Comparison of ENCODE assay signal across 23 cellular contexts in genomic region chr20:24695529-24696225, GRCh38.
A peak's percentile ranks its signal among the peaks of the same experiment; 100 is the strongest.
DNase-seq lines count a peak whose midpoint lies in the region; ATAC-seq and TF ChIP-seq lines count a peak whose summit lies in the region.
"Had no signal": no experiment of that assay in that cellular context is flagged by ENCODE, and none has a peak within 500 bp of the region (broad histone marks: within the 10 kb centered on the region; RNA-seq: fewer than 3 reads in every experiment).

No MANE protein-coding gene starts in this region.

- ATAC-seq in left lung: no peak
- ATAC-seq: effector memory CD8-positive, alpha-beta T cell; Right ventricle myocardium inferior; WTC11 had no signal

- H3K4me1 ChIP-seq in sigmoid colon (peaks cover 0 to 14% (median 7%) of the 10 kb centered on the region in 4 donors), left lung (no peaks in the 10 kb centered on the region)
- H3K4me1 ChIP-seq: breast epithelium, colonic mucosa had no signal

- no peak overlapping the region for H3K4me3 ChIP-seq in H7 (ENCODE audit: insufficient read depth, low read depth, low read length)
- no peak overlapping the region for H3K4me3 ChIP-seq in sigmoid colon
- H3K4me3 ChIP-seq in MG63: no peak overlapping the region
- H3K4me3 ChIP-seq in left lung: no peak overlapping the region
- H3K4me3 ChIP-seq: breast epithelium, colonic mucosa, skin epidermis had no signal

- no peak overlapping the region for H3K27ac ChIP-seq in epithelial cell of prostate
- H3K27ac ChIP-seq in sigmoid colon: no peak overlapping the region
- H3K27ac ChIP-seq in left lung: no peak overlapping the region
- H3K27ac ChIP-seq: breast epithelium, colonic mucosa had no signal

- intact Hi-C loops in sigmoid colon (cut with DNase I) (no loop called here), left lung (cut with DNase I) (no loop called here)

- H3K27me3 ChIP-seq in H7 (ENCODE audit: control insufficient read depth, insufficient read depth, low read length): no peaks in the 10 kb centered on the region
- no peaks in the 10 kb centered on the region for H3K27me3 ChIP-seq in sigmoid colon
- H3K27me3 ChIP-seq in MG63: no peaks in the 10 kb centered on the region
- H3K27me3 ChIP-seq in left lung: peaks cover 0 to 72% of the 10 kb centered on the region in 2 donors
- H3K27me3 ChIP-seq: colonic mucosa had no signal

- H3K36me3 ChIP-seq in H7 (replicated peaks; ENCODE audit: control insufficient read depth, insufficient read depth, low read length) (no peaks in the 10 kb centered on the region), sigmoid colon (no peaks in the 10 kb centered on the region), MG63 (no peaks in the 10 kb centered on the region), left lung (no peaks in the 10 kb centered on the region)
- H3K36me3 ChIP-seq: breast epithelium, colonic mucosa had no signal

- no peak for TF ChIP-seq EP300 in sigmoid colon (IDR thresholded peaks at IDR 0.05)

- TF ChIP-seq POLR2A in sigmoid colon (IDR thresholded peaks at IDR 0.05): no peak

- TF ChIP-seq CTCF in LNCAP (IDR thresholded peaks at IDR 0.05): 0 out of 2 replicates have a peak, but pooled peaks have one; percentile 8
- TF ChIP-seq CTCF in sigmoid colon (IDR thresholded peaks at IDR 0.05): no peak
- TF ChIP-seq CTCF in left lung (IDR thresholded peaks at IDR 0.05): no peak

- DNase-seq in H7 (peak; percentile 8), epithelial cell of prostate (ENCODE audit: low read depth, low spot score) (peak; percentile 78), sigmoid colon (peak; percentile 25), MG63 (no peak), left lung (no peak)
- no peak for DNase-seq in activated naive CD4-positive, alpha-beta T cell treated with anti-CD3 and anti-CD28 coated beads, Interleukin-2, amount 50 U/mL, for 16 hours
- DNase-seq: activated CD4-positive, alpha-beta T cell treated with anti-CD3 and anti-CD28 coated beads, Interleukin-2, amount 50 U/mL, for 4 hours; activated naive CD4-positive, alpha-beta T cell treated with Interleukin-2 at 50 U/mL for 16 hours; activated T-cell treated with anti-CD3 and anti-CD28 coated beads, Interleukin-2, amount 50 U/mL, for 24 hours; amygdala; colonic mucosa; effector memory CD8-positive, alpha-beta T cell; mesenchymal stem cell; NCI-H1417; NCI-H2081 treated with DMSO at 0.1 percent for 48 hours; NCI-H774; stimulated activated CD4-positive, alpha-beta T cell treated with anti-CD3 and anti-CD28 coated beads, Interleukin-1b, Interleukin-23, amount 100 ng/mL, for 48 hours; T-helper 9 cell had no signal

- 73 to 80% methylated on average over 2 of the region's 2 CpGs for WGBS in sigmoid colon, 2 donors

- H3K9me3 ChIP-seq in sigmoid colon: no peaks in the 10 kb centered on the region
- H3K9me3 ChIP-seq in MG63: no peaks in the 10 kb centered on the region
- no peaks in the 10 kb centered on the region for H3K9me3 ChIP-seq in left lung
- H3K9me3 ChIP-seq: breast epithelium, colonic mucosa had no signal

Comparison
In these comparisons a context has a peak if more than half of its experiments do, and no peak if none do; other contexts are left out.
1. DNase-seq: peak in H7 (single experiment), epithelial cell of prostate (single experiment) and sigmoid colon (single experiment); none in MG63 (single experiment), activated naive CD4-positive, alpha-beta T cell treated with anti-CD3 and anti-CD28 coated beads, Interleukin-2, amount 50 U/mL, for 16 hours (single experiment) and left lung (0 of 2).